In genomic region chr18:7146067-7146466, GRCh38 we compare ENCODE assay signal across 1 cellular context.
TF ChIP-seq lines count a peak whose summit lies in the region.

No MANE protein-coding gene starts in this region.

TF ChIP-seq in GM23338, 12 proteins besides CTCF, POLR2A, EP300 and RAD21 (continued from another document):
- TF ChIP-seq REST (IDR thresholded peaks at IDR 0.05; ENCODE audit: unreplicated experiment) (no peak), ZNF114 (CRISPR knock-in tag; IDR thresholded peaks at IDR 0.05) (no peak), ZNF331 (CRISPR knock-in tag; IDR thresholded peaks at IDR 0.05; ENCODE audit: low read depth) (no peak), POLR2AphosphoS5 (IDR thresholded peaks at IDR 0.05; ENCODE audit: low read depth) (no peak), ZNF462 (CRISPR knock-in tag; IDR thresholded peaks at IDR 0.05) (no peak), JUNB (IDR thresholded peaks at IDR 0.05; ENCODE audit: unreplicated experiment) (no peak), CREB1 (CRISPR knock-in tag; IDR thresholded peaks at IDR 0.05; ENCODE audit: low read depth) (no peak), EZH2phosphoT487 (IDR thresholded peaks at IDR 0.05; ENCODE audit: unreplicated experiment) (no peak), STAT1 (IDR thresholded peaks at IDR 0.05; ENCODE audit: unreplicated experiment) (no peak), EZH2 (IDR thresholded peaks at IDR 0.05; ENCODE audit: low read depth, unreplicated experiment) (no peak)
TF ChIP-seq in GM23338: peak in this region for 0.
